ENCODE assay signal across 1 cellular context in genomic region chr12:107660230-107660629, GRCh38.
A peak's percentile ranks its signal among the peaks of the same experiment; 100 is the strongest.
TF ChIP-seq lines count a peak whose summit lies in the region.

No MANE protein-coding gene starts in this region.

TF ChIP-seq in K562, 482 proteins besides CTCF, POLR2A, EP300 and RAD21:
- TF ChIP-seq MAFK (IDR thresholded peaks at IDR 0.05; ENCODE audit: low read length) (peak; percentile 63; the same call in 1 of the 2 replicates), HES1 (IDR thresholded peaks at IDR 0.05; ENCODE audit: low read depth) (no peak), ZNF23 (CRISPR knock-in tag; IDR thresholded peaks at IDR 0.05) (no peak), PTRF (tag; IDR thresholded peaks at IDR 0.05) (no peak), DEAF1 (CRISPR knock-in tag; IDR thresholded peaks at IDR 0.05) (no peak), MAFF (IDR thresholded peaks at IDR 0.05; ENCODE audit: low read length) (peak; percentile 31; the same call in 1 of the 2 replicates), KLF6 (CRISPR knock-in tag; IDR thresholded peaks at IDR 0.05; ENCODE audit: borderline replicate concordance) (no peak), ELF4 (CRISPR knock-in tag; IDR thresholded peaks at IDR 0.05) (no peak), CBFA2T3 (IDR thresholded peaks at IDR 0.05) (0 out of 2 replicates have a peak, but pooled peaks have one; percentile 10), ETV1 (tag; conservative IDR thresholded peaks at IDR 0.05; ENCODE audit: low read depth) (peak; percentile 31; the same call in 1 of the 2 replicates), ZNF134 (CRISPR knock-in tag; conservative IDR thresholded peaks at IDR 0.05) (no peak), U2AF1 (optimal IDR thresholded peaks at IDR 0.05; ENCODE audit: low read depth, low read length) (no peak), FOSL1 (tag; conservative IDR thresholded peaks at IDR 0.05) (peak; percentile 70), RBM39 (optimal IDR thresholded peaks at IDR 0.05; ENCODE audit: low read depth, low read length) (no peak), TSC22D4 (tag; IDR thresholded peaks at IDR 0.05) (no peak), ZNF586 (CRISPR knock-in tag; conservative IDR thresholded peaks at IDR 0.05) (no peak), ID3 (CRISPR knock-in tag; IDR thresholded peaks at IDR 0.05) (no peak), ID3 (tag; IDR thresholded peaks at IDR 0.05) (no peak), ETS1 (conservative IDR thresholded peaks at IDR 0.05; ENCODE audit: control insufficient read depth, low read depth, low read length) (no peak), MAFG (tag; conservative IDR thresholded peaks at IDR 0.05) (peak; percentile 81), ZNF316 (IDR thresholded peaks at IDR 0.05) (peak; percentile 63; the same call in 1 of the 2 replicates), TCF15 (CRISPR knock-in tag; IDR thresholded peaks at IDR 0.05) (no peak), MEIS2 (IDR thresholded peaks at IDR 0.05; ENCODE audit: partially characterized antibody) (peak; percentile 49), HINFP (tag; conservative IDR thresholded peaks at IDR 0.05; ENCODE audit: low read depth) (no peak), ATF7 (IDR thresholded peaks at IDR 0.05) (peak; percentile 34; the same call in 1 of the 2 replicates), NRF1 (conservative IDR thresholded peaks at IDR 0.05 in 1 of 2, IDR thresholded peaks at IDR 0.05 in 1 of 2) (0 out of 4 replicates have a peak, but pooled peaks of 1 of the 2 experiments have one; percentile 7), GABPA (tag; conservative IDR thresholded peaks at IDR 0.05; ENCODE audit: low read depth) (no peak), IFI16 (CRISPR knock-in tag; IDR thresholded peaks at IDR 0.05) (no peak), SAP30 (IDR thresholded peaks at IDR 0.05; ENCODE audit: borderline replicate concordance, insufficient read depth, low read depth, low read length, poor library complexity, severe bottlenecking) (no peak), CREBBP (IDR thresholded peaks at IDR 0.05; ENCODE audit: low read depth, low read length) (no peak), CBX5 (IDR thresholded peaks at IDR 0.05; ENCODE audit: borderline replicate concordance, low read depth) (no peak), TBP (optimal IDR thresholded peaks at IDR 0.05; ENCODE audit: low read depth, low read length) (no peak), NR4A1 (CRISPR knock-in tag; IDR thresholded peaks at IDR 0.05) (no peak), NR4A1 (tag; IDR thresholded peaks at IDR 0.05) (no peak), SMARCA5 (IDR thresholded peaks at IDR 0.05) (no peak), MYC (IDR thresholded peaks at IDR 0.05; ENCODE audit: low read depth, low read length) (no peak), MYC (CRISPR knock-in tag; IDR thresholded peaks at IDR 0.05; ENCODE audit: borderline replicate concordance, low read depth) (no peak), PRDM10 (IDR thresholded peaks at IDR 0.05; ENCODE audit: partially characterized antibody) (peak; percentile 96), HDAC8 (tag; IDR thresholded peaks at IDR 0.05) (no peak), NFE2 (IDR thresholded peaks at IDR 0.05; ENCODE audit: low read depth) (peak; percentile 81), PBX2 (CRISPR knock-in tag; IDR thresholded peaks at IDR 0.05; ENCODE audit: low read depth) (no peak), PBX2 (tag; conservative IDR thresholded peaks at IDR 0.05; ENCODE audit: low read depth) (peak; percentile 60; the same call in 1 of the 2 replicates), ILF3 (IDR thresholded peaks at IDR 0.05; ENCODE audit: borderline replicate concordance) (no peak), NCOA6 (IDR thresholded peaks at IDR 0.05) (no peak), E4F1 (CRISPR knock-in tag; IDR thresholded peaks at IDR 0.05; ENCODE audit: borderline replicate concordance) (no peak), RBBP5 (IDR thresholded peaks at IDR 0.05; ENCODE audit: borderline replicate concordance, insufficient read depth, low read length, poor library complexity, severe bottlenecking) (no peak), C11orf30 (IDR thresholded peaks at IDR 0.05; ENCODE audit: low read depth) (peak; percentile 65)
